ENCODE assay signal across 7 cellular contexts in genomic region chr2:217785544-217786045, GRCh38.
DNase-seq lines count a peak whose midpoint lies in the region; ATAC-seq and TF ChIP-seq lines count a peak whose summit lies in the region.

No MANE protein-coding gene starts in this region.

- no peak overlapping the region for H3K4me3 Mint-ChIP-seq in activated CD4-positive, alpha-beta memory T cell treated with anti-CD3 and anti-CD28 coated beads, Interleukin-2, amount 10 ng/mL, durations not matched to agents 7 days and 5 days
- H3K4me3 Mint-ChIP-seq in effector memory CD8-positive, alpha-beta T cell: no peak overlapping the region

- peaks cover 5% of the 10 kb centered on the region for H3K27me3 Mint-ChIP-seq in activated CD4-positive, alpha-beta memory T cell treated with anti-CD3 and anti-CD28 coated beads, Interleukin-2, amount 10 ng/mL, durations not matched to agents 7 days and 5 days
- H3K27me3 Mint-ChIP-seq in effector memory CD8-positive, alpha-beta T cell: peaks cover 0 to 7% of the 10 kb centered on the region in 2 donors

- peaks cover 5% of the 10 kb centered on the region for H3K9me3 Mint-ChIP-seq in activated CD4-positive, alpha-beta memory T cell treated with anti-CD3 and anti-CD28 coated beads, Interleukin-2, amount 10 ng/mL, durations not matched to agents 7 days and 5 days
- no peaks in the 10 kb centered on the region for H3K9me3 Mint-ChIP-seq in effector memory CD8-positive, alpha-beta T cell

- peak; percentile 96 for TF ChIP-seq CTCF in GM12875 (IDR thresholded peaks at IDR 0.05; ENCODE audit: borderline replicate concordance, insufficient read depth, low read depth, low read length)

- DNase-seq in NCI-H748 (lab: John Stamatoyannopoulos, UW; ENCODE audit: unreplicated experiment) (peak; percentile 61), mesenteric fat pad (ENCODE audit: low spot score) (peak; percentile 91)
- peak; percentile 77 for DNase-seq in activated CD4-positive, alpha-beta memory T cell treated with anti-CD3 and anti-CD28 coated beads, Interleukin-2, amount 10 ng/mL, durations not matched to agents 7 days and 5 days
- peak; percentile 53 to 69 (median 60) for DNase-seq in effector memory CD8-positive, alpha-beta T cell
- DNase-seq in stimulated activated CD8-positive, alpha-beta memory T cell treated with anti-CD3 and anti-CD28 coated beads, Interleukin-15, amount 100 ng/mL, for 48 hours (ENCODE audit: low read depth in 2 of 2): peak; percentile 36 to 57

- no peaks in the 10 kb centered on the region for H3K36me3 Mint-ChIP-seq in activated CD4-positive, alpha-beta memory T cell treated with anti-CD3 and anti-CD28 coated beads, Interleukin-2, amount 10 ng/mL, durations not matched to agents 7 days and 5 days (ENCODE audit: low read depth)
- peaks cover 4% of the 10 kb centered on the region for H3K36me3 Mint-ChIP-seq in effector memory CD8-positive, alpha-beta T cell (ENCODE audit: insufficient read depth)

- POLR2A ChIA-PET in activated CD4-positive, alpha-beta memory T cell treated with anti-CD3 and anti-CD28 coated beads, Interleukin-2, amount 10 ng/mL, durations not matched to agents 7 days and 5 days (lab: Charles Lee): interaction anchor here (1.2 kb wide), 1 partner anchor 101 kb away, joined by 5 read pairs; no protein-coding TSS in a partner anchor

- CTCF ChIA-PET in activated CD4-positive, alpha-beta memory T cell treated with anti-CD3 and anti-CD28 coated beads, Interleukin-2, amount 10 ng/mL, durations not matched to agents 7 days and 5 days (lab: Charles Lee): interaction anchor here (0.6 to 6.6 kb wide), 32 partner anchors 9 to 285 kb away, joined by 3 to 56 read pairs (median 4); partner anchors contain the start of gene RUFY4

- peak; percentile 65 for ATAC-seq in HG03135 (IDR thresholded peaks at IDR 0.05; ENCODE audit: unreplicated experiment)
- peak; percentile 62 for ATAC-seq in effector memory CD8-positive, alpha-beta T cell (replicated peaks)

- no peak overlapping the region for H3K4me3 ChIP-seq in GM12875 (ENCODE audit: low read depth, low read length)

- H3K4me1 Mint-ChIP-seq in activated CD4-positive, alpha-beta memory T cell treated with anti-CD3 and anti-CD28 coated beads, Interleukin-2, amount 10 ng/mL, durations not matched to agents 7 days and 5 days: peaks cover 22% of the 10 kb centered on the region
- H3K4me1 Mint-ChIP-seq in effector memory CD8-positive, alpha-beta T cell (ENCODE audit: low read depth in 2 of 2): peaks cover 3 to 15% of the 10 kb centered on the region in 2 donors

- H3K27ac Mint-ChIP-seq in activated CD4-positive, alpha-beta memory T cell treated with anti-CD3 and anti-CD28 coated beads, Interleukin-2, amount 10 ng/mL, durations not matched to agents 7 days and 5 days: no peak overlapping the region
- no peak overlapping the region for H3K27ac Mint-ChIP-seq in effector memory CD8-positive, alpha-beta T cell
